Comparison of ENCODE assay signal across 15 cellular contexts in the genomic region with DNA sequence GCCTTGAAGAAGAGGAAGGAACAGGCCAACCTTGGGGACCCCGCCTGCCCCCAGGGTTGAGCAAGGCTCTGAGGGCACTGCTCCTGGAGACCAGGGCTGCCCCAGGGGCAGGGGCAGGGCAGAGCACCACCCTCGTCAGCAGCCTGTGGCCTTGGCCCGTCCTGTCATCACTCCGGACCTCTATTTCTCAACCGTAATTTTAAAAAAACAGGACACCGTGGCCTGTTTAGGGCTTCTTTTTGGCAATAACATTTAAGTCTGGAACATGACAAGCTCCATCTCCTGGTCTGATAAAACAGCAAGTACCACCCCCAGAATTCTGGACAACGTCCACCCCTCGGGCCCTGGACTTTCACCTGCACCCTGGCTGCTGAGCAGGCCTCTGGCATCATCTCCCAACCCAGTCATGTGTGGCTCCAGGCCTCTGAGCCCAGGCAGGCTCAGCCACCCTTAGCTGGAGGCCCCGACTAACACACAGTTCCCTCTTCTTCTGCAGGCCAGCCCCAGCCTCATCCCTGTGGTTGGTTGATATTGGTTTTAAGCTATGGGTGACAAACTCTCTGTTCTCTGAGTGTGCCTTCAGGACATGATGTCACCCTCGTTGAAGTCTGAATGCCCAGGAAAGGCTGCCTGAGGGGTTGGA. TPM values are rescaled to one million over a fixed set of nuclear protein-coding genes. Genes with fewer than 3 reads are reported as not detected.
DNase-seq lines count a peak whose midpoint lies in the region; ATAC-seq and TF ChIP-seq lines count a peak whose summit lies in the region.
"Had no signal": no experiment of that assay in that cellular context is flagged by ENCODE, and none has a peak within 500 bp of the region (broad histone marks: within the 10 kb centered on the region; RNA-seq: fewer than 3 reads in every experiment).

No MANE protein-coding gene starts in this region.

- peaks cover 5% of the 10 kb centered on the region for H3K4me1 ChIP-seq in psoas muscle
- peaks cover 19% of the 10 kb centered on the region for H3K4me1 ChIP-seq in hepatocyte (ENCODE audit: insufficient read depth)
- H3K4me1 ChIP-seq: colonic mucosa had no signal

- DNase-seq in NCI-H510A treated with DMSO at 0.1 percent for 48 hours (lab: John Stamatoyannopoulos, UW) (peak; percentile 35), NCI-H510A (lab: John Stamatoyannopoulos, UW) (no peak), NCI-H2196 (lab: John Stamatoyannopoulos, UW; ENCODE audit: unreplicated experiment) (peak; percentile 73), glomerular visceral epithelial cell (ENCODE audit: extremely low spot score) (peak; percentile 15), psoas muscle (no peak), DMS 273 treated with DMSO at 0.1 percent for 48 hours (lab: John Stamatoyannopoulos, UW) (no peak), hepatocyte (ENCODE audit: low spot score) (no peak)
- DNase-seq in activated CD4-positive, alpha-beta T cell treated with anti-CD3 and anti-CD28 coated beads, Interleukin-2, amount 50 U/mL, for 1 hour = no peak
- DNase-seq: colonic mucosa; GM23248; NCI-H524; stimulated activated CD4-positive, alpha-beta T cell treated with anti-CD3 and anti-CD28 coated beads, Interleukin-4, amount 100 ng/mL, for 4 hours had no signal

- H2AFZ ChIP-seq in hepatocyte = no peak overlapping the region
- H2AFZ ChIP-seq: GM23248 had no signal

- 74 to 84% (median 79%) methylated on average over 10 of the region's 10 CpGs for WGBS in psoas muscle, 3 donors
- 83% methylated on average over 10 of the region's 10 CpGs for WGBS in hepatocyte (ENCODE audit: low lambda C conversion rate, missing lambda C conversion rate)

- H3K27ac ChIP-seq in psoas muscle = peak overlapping the region; percentile 13
- H3K27ac ChIP-seq in hepatocyte = no peak overlapping the region
- H3K27ac ChIP-seq: colonic mucosa, epithelial cell of prostate, GM23248, vagina had no signal

- H4K20me1 ChIP-seq in hepatocyte (ENCODE audit: insufficient read depth, poor library complexity, severe bottlenecking) = no peaks in the 10 kb centered on the region

- H3K27me3 ChIP-seq in psoas muscle (ENCODE audit: insufficient read depth in 3 of 3, low read length in 2 of 3) (no peaks in the 10 kb centered on the region), hepatocyte (no peaks in the 10 kb centered on the region)
- H3K27me3 ChIP-seq: colonic mucosa, vagina had no signal

- ATAC-seq in psoas muscle = peak in 1 of 4 donors; percentile 13
- ATAC-seq: stimulated activated memory B cell treated with anti-CD40 and anti-IgM and Interleukin-4, amounts not matched to agents 10 μg/mL and 1 μg/mL and 100 μg/mL, for 72 hours had no signal

- intact Hi-C loops in psoas muscle (cut with DNase I) = no loop called here

- H3K36me3 ChIP-seq in psoas muscle (ENCODE audit: insufficient read depth in 1 of 2, low read depth in 1 of 2) (no peaks in the 10 kb centered on the region), hepatocyte (replicated peaks; ENCODE audit: insufficient read depth, low read depth) (no peaks in the 10 kb centered on the region)
- H3K36me3 ChIP-seq: colonic mucosa, vagina had no signal

- H3K4me2 ChIP-seq in hepatocyte = no peak overlapping the region

- H3K9me3 ChIP-seq in psoas muscle = no peaks in the 10 kb centered on the region
- H3K9me3 ChIP-seq in hepatocyte (ENCODE audit: low read depth) = no peaks in the 10 kb centered on the region
- H3K9me3 ChIP-seq: colonic mucosa, vagina had no signal

- no peaks in the 10 kb centered on the region for H3K79me2 ChIP-seq in hepatocyte

- no peak overlapping the region for H3K4me3 ChIP-seq in psoas muscle
- no peak overlapping the region for H3K4me3 ChIP-seq in hepatocyte
- H3K4me3 ChIP-seq: colonic mucosa, GM23248, vagina had no signal

- TF ChIP-seq CTCF in psoas muscle (IDR thresholded peaks at IDR 0.05) (no peak), hepatocyte (IDR thresholded peaks at IDR 0.05; ENCODE audit: poor library complexity) (no peak)

- H3K9me2 ChIP-seq in hepatocyte (replicated peaks; ENCODE audit: insufficient read depth) = no peaks in the 10 kb centered on the region

RNA-seq across cellular contexts. Expression of a gene that starts 22.6 kb away (rescaled TPM):
- total RNA-seq in psoas muscle (10 to 100 TPM in 2 of 4 donors, 1 to 10 TPM in 2; 4.1 to 15.4 (median 11.8) TPM), hepatocyte (910 and 1,089 TPM in 2 replicates)
- polyA plus RNA-seq in psoas muscle (10 to 100 TPM in 2 of 3 donors, 1 to 10 TPM in 1; 7.7 to 33.0 (median 19.5) TPM), hepatocyte (563 and 612 TPM in 2 replicates)

Comparison
In these comparisons a context has a peak if more than half of its experiments do, and no peak if none do; other contexts are left out.
1. DNase-seq: peak in NCI-H510A treated with DMSO at 0.1 percent for 48 hours (single experiment), NCI-H2196 (single experiment) and glomerular visceral epithelial cell (single experiment); none in NCI-H510A (single experiment), psoas muscle (0 of 2), DMS 273 treated with DMSO at 0.1 percent for 48 hours (single experiment), activated CD4-positive, alpha-beta T cell treated with anti-CD3 and anti-CD28 coated beads, Interleukin-2, amount 50 U/mL, for 1 hour (single experiment) and hepatocyte (single experiment).
2. RNA of a gene that starts 22.6 kb away (total RNA-seq): 910 to 1,089 TPM in hepatocyte; 4.1 to 15.4 TPM in psoas muscle; every median in the first group is over 10 times any median in the second.